25 cellular contexts compared by ENCODE assay signal in the genomic region with DNA sequence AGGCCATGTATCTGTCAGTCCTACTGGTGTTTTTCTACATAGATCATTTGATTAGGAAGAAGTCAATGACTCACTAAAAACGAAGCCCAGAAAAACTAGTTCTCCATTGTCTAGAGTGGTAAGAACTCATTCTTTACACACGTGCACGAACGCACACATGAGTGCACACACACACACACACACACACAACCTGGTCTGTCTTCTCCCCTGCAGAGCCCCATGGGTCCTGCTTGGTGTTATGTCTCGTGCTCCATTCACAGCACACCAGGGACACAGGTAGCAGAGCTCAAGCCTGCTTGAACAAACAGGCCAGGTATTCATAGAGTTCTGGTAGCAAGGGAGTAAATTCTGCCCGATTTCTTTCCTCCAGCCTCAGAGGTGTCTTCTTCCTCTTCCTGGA. TPM values are rescaled to one million over a fixed set of nuclear protein-coding genes. Genes with fewer than 3 reads are reported as not detected.
A peak's percentile ranks its signal among the peaks of the same experiment; 100 is the strongest.
DNase-seq lines count a peak whose midpoint lies in the region; ATAC-seq and TF ChIP-seq lines count a peak whose summit lies in the region.
"Had no signal": no experiment of that assay in that cellular context is flagged by ENCODE, and none has a peak within 500 bp of the region (broad histone marks: within the 10 kb centered on the region; RNA-seq: fewer than 3 reads in every experiment).

No MANE protein-coding gene starts in this region.

- CTCF ChIA-PET in PC-9 (lab: Charles Lee) = no interaction called here

- H3K36me3 ChIP-seq in GM06990 (ENCODE audit: control insufficient read depth, insufficient read depth, low read length) (no peaks in the 10 kb centered on the region), OCI-LY1 (ENCODE audit: insufficient read depth, low read length) (peaks cover 6% of the 10 kb centered on the region; the same call in 1 of the 2 replicates), prostate gland (no peaks in the 10 kb centered on the region), PC-9 (ENCODE audit: low read depth) (no peaks in the 10 kb centered on the region)
- H3K36me3 ChIP-seq: BLaER1, MG63 had no signal

- POLR2A ChIA-PET in PC-9 (lab: Charles Lee; ENCODE audit: unreplicated experiment) = no interaction called here

- H3K4me1 ChIP-seq in OCI-LY1 (ENCODE audit: insufficient read depth, low read length, severe bottlenecking) (peaks cover 92% of the 10 kb centered on the region), prostate gland (replicated peaks) (no peaks in the 10 kb centered on the region), PC-9 (replicated peaks; ENCODE audit: insufficient read depth) (no peaks in the 10 kb centered on the region)

- H3K4me3 ChIP-seq in GM06990 (replicated peaks; ENCODE audit: low read depth, low read length) (peak overlapping the region; percentile 60), OCI-LY1 (ENCODE audit: low read depth, low read length, poor library complexity, severe bottlenecking) (peak overlapping the region; percentile 65), prostate gland (no peak overlapping the region), PC-9 (no peak overlapping the region)
- H3K4me3 ChIP-seq: BLaER1, K562, MG63 had no signal

- peaks cover 93% of the 10 kb centered on the region for H3K4me1 Mint-ChIP-seq in dendritic cell treated with granulocyte-macrophage colony-stimulating factor and Interleukin-4, amounts not matched to agents 40 ng/mL and 50 ng/mL, for 4 days (ENCODE audit: low read depth)

- DNase-seq in GM06990 (ENCODE audit: extremely low read depth, insufficient read length) = no peak
- no peak for DNase-seq in NCI-H1694 treated with DMSO at 0.1 percent for 48 hours (lab: John Stamatoyannopoulos, UW)
- no peak for DNase-seq in prostate gland (ENCODE audit: low spot score)
- DNase-seq in PC-9 = no peak
- DNase-seq: Calu3; CD8-positive, alpha-beta T cell; GDM1; GOT3; HCEC 1CT; MG63; NCI-H1417; NCI-H187; NCI-H2107; NCI-H446 treated with DMSO at 0.1 percent for 48 hours; NCI-H526 treated with DMSO at 0.1 percent for 48 hours had no signal

- intact Hi-C loops in dendritic cell treated with granulocyte-macrophage colony-stimulating factor and Interleukin-4, amounts not matched to agents 40 ng/mL and 50 ng/mL, for 4 days (cut with micrococcal nuclease) = no loop called here
- intact Hi-C loops in prostate gland (cut with DNase I) (no loop called here), PC-9 (cut with micrococcal nuclease; ENCODE audit: unreplicated experiment) (no loop called here)

- H3K9me2 ChIP-seq in OCI-LY1 (ENCODE audit: low read depth, low read length) (no peaks in the 10 kb centered on the region), PC-9 (ENCODE audit: insufficient read depth) (no peaks in the 10 kb centered on the region)

- H3K9me3 Mint-ChIP-seq in dendritic cell treated with granulocyte-macrophage colony-stimulating factor and Interleukin-4, amounts not matched to agents 40 ng/mL and 50 ng/mL, for 4 days = no peaks in the 10 kb centered on the region
- H3K9me3 Mint-ChIP-seq: CD8-positive, alpha-beta T cell had no signal

- H3K27me3 ChIP-seq in GM06990 (replicated peaks; ENCODE audit: control insufficient read depth, insufficient read depth, low read length) = no peaks in the 10 kb centered on the region
- H3K27me3 ChIP-seq in OCI-LY1 (ENCODE audit: insufficient read depth, low read length) = no peaks in the 10 kb centered on the region
- no peaks in the 10 kb centered on the region for H3K27me3 ChIP-seq in prostate gland (replicated peaks; ENCODE audit: insufficient read depth)
- H3K27me3 ChIP-seq in PC-9 (ENCODE audit: insufficient read depth, low read depth) = peaks cover 95% of the 10 kb centered on the region
- H3K27me3 ChIP-seq: BLaER1 had no signal

- ATAC-seq in HG02938 (IDR thresholded peaks at IDR 0.05; ENCODE audit: unreplicated experiment) = no peak
- ATAC-seq: CD8-positive, alpha-beta T cell; HepG2; K562; Panc1 had no signal

- no peaks in the 10 kb centered on the region for H3K79me2 ChIP-seq in OCI-LY1 (ENCODE audit: insufficient read depth, low read length)
- H3K79me2 ChIP-seq in PC-9 (ENCODE audit: low read depth) = no peaks in the 10 kb centered on the region

- no peak for TF ChIP-seq POLR2A in prostate gland (IDR thresholded peaks at IDR 0.05)

- H3K27ac ChIP-seq in OCI-LY1 (ENCODE audit: low read depth, low read length, poor library complexity, severe bottlenecking) (peak overlapping the region; percentile 98), prostate gland (no peak overlapping the region), PC-9 (no peak overlapping the region)
- H3K27ac ChIP-seq: BLaER1, HL-60 had no signal

- H3K4me3 Mint-ChIP-seq in dendritic cell treated with granulocyte-macrophage colony-stimulating factor and Interleukin-4, amounts not matched to agents 40 ng/mL and 50 ng/mL, for 4 days = no peak overlapping the region
- H3K4me3 Mint-ChIP-seq: CD8-positive, alpha-beta T cell had no signal

- H3F3A ChIP-seq in OCI-LY1 (ENCODE audit: insufficient read depth, low read length) (no peaks in the 10 kb centered on the region), PC-9 (ENCODE audit: insufficient read depth, low read depth) (no peaks in the 10 kb centered on the region)

- TF ChIP-seq CTCF in GM06990 (IDR thresholded peaks at IDR 0.05; ENCODE audit: insufficient read depth, low read length, poor library complexity, severe bottlenecking) (no peak), OCI-LY1 (IDR thresholded peaks at IDR 0.05; ENCODE audit: low read length) (no peak), prostate gland (IDR thresholded peaks at IDR 0.05) (no peak), PC-9 (conservative IDR thresholded peaks at IDR 0.05) (no peak)

- peaks cover 31% of the 10 kb centered on the region for H3K27me3 Mint-ChIP-seq in dendritic cell treated with granulocyte-macrophage colony-stimulating factor and Interleukin-4, amounts not matched to agents 40 ng/mL and 50 ng/mL, for 4 days

- BruUV-seq in PC-9 (replicated peaks; lab: Mats Ljungman, UMichigan) = no TSS peak

- H3K36me3 Mint-ChIP-seq in dendritic cell treated with granulocyte-macrophage colony-stimulating factor and Interleukin-4, amounts not matched to agents 40 ng/mL and 50 ng/mL, for 4 days (ENCODE audit: low read depth) = no peaks in the 10 kb centered on the region
- H3K36me3 Mint-ChIP-seq: CD8-positive, alpha-beta T cell had no signal

- H3K9me3 ChIP-seq in OCI-LY1 (ENCODE audit: low read length) (no peaks in the 10 kb centered on the region), prostate gland (no peaks in the 10 kb centered on the region), PC-9 (ENCODE audit: insufficient read depth, low read depth) (0 out of 2 replicates have a peak, but pooled peaks cover 2% of the 10 kb centered on the region)
- H3K9me3 ChIP-seq: BLaER1, MG63 had no signal

- 82% methylated on average over 6 of the region's 6 CpGs for WGBS in prostate gland

- no peaks in the 10 kb centered on the region for H4K20me1 ChIP-seq in OCI-LY1 (ENCODE audit: insufficient read depth, low read length)
- no peaks in the 10 kb centered on the region for H4K20me1 ChIP-seq in PC-9 (ENCODE audit: insufficient read depth)
- H4K20me1 ChIP-seq: BLaER1 had no signal

- H2AFZ ChIP-seq in OCI-LY1 (ENCODE audit: low read length) (no peak overlapping the region), PC-9 (no peak overlapping the region)

- peak overlapping the region; percentile 33 for H3K27ac Mint-ChIP-seq in dendritic cell treated with granulocyte-macrophage colony-stimulating factor and Interleukin-4, amounts not matched to agents 40 ng/mL and 50 ng/mL, for 4 days
- H3K27ac Mint-ChIP-seq: CD8-positive, alpha-beta T cell had no signal

- H3K4me2 ChIP-seq in OCI-LY1 (ENCODE audit: low read length) (peak overlapping the region; percentile 92), PC-9 (no peak overlapping the region)
- H3K4me2 ChIP-seq: BLaER1 had no signal

- H3K9ac ChIP-seq in OCI-LY1 (ENCODE audit: low read length) = peak overlapping the region; percentile 89; the same call in 1 of the 2 replicates
- H3K9ac ChIP-seq: BLaER1 had no signal

RNA-seq across cellular contexts. Expression of gene FCN1, which starts 14.9 kb away (rescaled TPM):
- total RNA-seq in prostate gland = under 1 TPM; 0.23 to 0.34 TPM
- total RNA-seq in PC-9 (2021) = not detected in 2 replicates
- total RNA-seq: Calu3, HepG2, HT-29, K562, LHCN-M2 had no signal

RNA-seq across cellular contexts. Expression of gene FCN2, which starts 52.0 kb away (rescaled TPM):
- total RNA-seq in prostate gland (1 to 10 TPM in 1 of 2 donors, not detected in 1; 2.4 TPM), PC-9 (2021) (not detected in 2 replicates)
- total RNA-seq: Calu3; CD8-positive, alpha-beta T cell; HepG2; HT-29; K562; LHCN-M2 had no signal

Comparison
In these comparisons a context has a peak if more than half of its experiments do, and no peak if none do; other contexts are left out.
1. H3K4me3 ChIP-seq: peak in GM06990 (single experiment) and OCI-LY1 (single experiment); none in prostate gland (0 of 2) and PC-9 (single experiment).